ENCODE assay signal across 22 cellular contexts in the genomic region with DNA sequence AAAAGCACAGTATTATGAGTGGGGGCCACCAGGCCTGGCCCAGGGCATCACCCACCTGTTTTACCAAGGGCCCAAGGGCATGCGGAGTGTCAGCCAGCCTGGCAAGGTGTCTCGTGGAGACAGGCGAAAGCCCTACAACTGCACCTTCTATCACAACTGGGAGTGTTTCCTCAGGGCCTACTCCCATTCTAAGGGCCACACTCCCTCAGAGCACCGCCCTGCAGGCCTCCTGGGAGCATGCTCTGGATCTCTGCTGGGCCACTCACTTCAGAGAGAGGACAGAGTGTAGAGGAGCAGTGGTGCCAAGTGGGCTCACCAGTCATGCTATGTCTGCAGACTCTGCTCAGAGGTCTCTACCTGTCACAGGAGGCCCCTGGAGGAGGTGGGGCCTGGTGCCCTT.
"Had no signal": no experiment of that assay in that cellular context is flagged by ENCODE, and none has a peak within 500 bp of the region (broad histone marks: within the 10 kb centered on the region; RNA-seq: fewer than 3 reads in every experiment).

No MANE protein-coding gene starts in this region.

- H3K27me3 Mint-ChIP-seq: dendritic cell treated with granulocyte-macrophage colony-stimulating factor and Interleukin-4, amounts not matched to agents 40 ng/mL and 50 ng/mL, for 4 days; naive thymus-derived CD4-positive, alpha-beta T cell; stimulated activated memory B cell treated with anti-CD40 and anti-IgM and Interleukin-4, amounts not matched to agents 10 μg/mL and 1 μg/mL and 100 μg/mL, for 72 hours had no signal

- H3K9me3 Mint-ChIP-seq: dendritic cell treated with granulocyte-macrophage colony-stimulating factor and Interleukin-4, amounts not matched to agents 40 ng/mL and 50 ng/mL, for 4 days; naive thymus-derived CD4-positive, alpha-beta T cell; nephron; stimulated activated memory B cell treated with anti-CD40 and anti-IgM and Interleukin-4, amounts not matched to agents 10 μg/mL and 1 μg/mL and 100 μg/mL, for 72 hours had no signal

- H3K4me3 Mint-ChIP-seq: dendritic cell treated with granulocyte-macrophage colony-stimulating factor and Interleukin-4, amounts not matched to agents 40 ng/mL and 50 ng/mL, for 4 days; naive thymus-derived CD4-positive, alpha-beta T cell; nephron; stimulated activated memory B cell treated with anti-CD40 and anti-IgM and Interleukin-4, amounts not matched to agents 10 μg/mL and 1 μg/mL and 100 μg/mL, for 72 hours had no signal

- ATAC-seq: foreskin keratinocyte; gastroesophageal sphincter; heart left ventricle; left colon; naive thymus-derived CD4-positive, alpha-beta T cell; stimulated activated memory B cell treated with anti-CD40 and anti-IgM and Interleukin-4, amounts not matched to agents 10 μg/mL and 1 μg/mL and 100 μg/mL, for 72 hours; stimulated activated naive CD8-positive, alpha-beta T cell treated with anti-CD3 and anti-CD28 coated beads, Interleukin-15, Interleukin-2, amounts not matched to agents 100 U/mL and 50 U/mL, for 24 hours; upper lobe of right lung had no signal

- H3K27ac Mint-ChIP-seq: dendritic cell treated with granulocyte-macrophage colony-stimulating factor and Interleukin-4, amounts not matched to agents 40 ng/mL and 50 ng/mL, for 4 days; nephron; stimulated activated memory B cell treated with anti-CD40 and anti-IgM and Interleukin-4, amounts not matched to agents 10 μg/mL and 1 μg/mL and 100 μg/mL, for 72 hours had no signal

- DNase-seq: colonic mucosa; effector CD8-positive, alpha-beta T cell; foreskin keratinocyte; left colon; left ventricle myocardium inferior; mammary epithelial cell; mesendoderm; midbrain; naive thymus-derived CD4-positive, alpha-beta T cell; nucleus accumbens; sigmoid colon; stimulated activated CD4-positive, alpha-beta T cell treated with anti-CD3 and anti-CD28 coated beads, Interleukin-2, amount 100 ng/mL, for 24 hours; stimulated activated CD4-positive, alpha-beta T cell treated with anti-CD3 and anti-CD28 coated beads, Interleukin-4, amount 100 ng/mL, for 24 hours; stimulated activated naive CD8-positive, alpha-beta T cell treated with anti-CD3 and anti-CD28 coated beads, Interleukin-15, Interleukin-2, amounts not matched to agents 100 U/mL and 50 U/mL, for 24 hours; transverse colon; upper lobe of right lung; uterus had no signal
